ENCODE assay signal across 1 cellular context in the genomic region with DNA sequence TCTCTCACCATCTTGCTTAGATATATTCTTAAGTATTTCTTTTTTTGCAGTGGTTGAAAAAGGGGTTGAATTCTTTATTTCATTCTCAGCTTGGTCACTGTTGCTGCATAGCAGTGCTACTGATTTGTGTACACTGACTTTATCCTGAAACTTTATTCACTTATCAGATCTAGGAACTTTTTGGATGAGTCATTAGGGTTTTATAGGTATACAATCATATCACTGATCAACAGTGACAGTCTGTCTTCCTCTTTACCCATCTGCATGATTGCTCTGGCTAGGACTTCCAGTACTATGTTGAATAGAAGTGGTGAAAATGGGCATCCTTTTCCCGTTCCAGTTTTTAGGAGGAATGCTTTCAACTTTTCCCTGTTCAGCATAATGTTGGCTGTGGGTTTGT.
A peak's percentile ranks its signal among the peaks of the same experiment; 100 is the strongest.
TF ChIP-seq lines count a peak whose summit lies in the region.

No MANE protein-coding gene starts in this region.

TF ChIP-seq in endothelial cell of umbilical vein, 7 proteins besides CTCF, POLR2A, EP300 and RAD21:
- no peak for TF ChIP-seq FOS (IDR thresholded peaks at IDR 0.05; ENCODE audit: borderline replicate concordance, insufficient read depth, low read length)
- no peak for TF ChIP-seq MYC (IDR thresholded peaks at IDR 0.05; ENCODE audit: low read depth, low read length)
- peak; percentile 33 for TF ChIP-seq GATA2 (IDR thresholded peaks at IDR 0.05; ENCODE audit: insufficient read depth, insufficient read length, low read depth, low read length)
- TF ChIP-seq POLR2AphosphoS5 (IDR thresholded peaks at IDR 0.05; ENCODE audit: insufficient read depth, low read depth, low read length) = no peak
- TF ChIP-seq, protein P1, sequence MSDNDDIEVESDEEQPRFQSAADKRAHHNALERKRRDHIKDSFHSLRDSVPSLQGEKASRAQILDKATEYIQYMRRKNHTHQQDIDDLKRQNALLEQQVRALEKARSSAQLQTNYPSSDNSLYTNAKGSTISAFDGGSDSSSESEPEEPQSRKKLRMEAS (IDR thresholded peaks at IDR 0.05; ENCODE audit: insufficient read depth, insufficient read length) = no peak
- TF ChIP-seq EZH2 (IDR thresholded peaks at IDR 0.05; ENCODE audit: borderline replicate concordance, low read depth, low read length, severe bottlenecking) = no peak
